In genomic region chr17:35529326-35529725, GRCh38 we compare ENCODE assay signal across 13 cellular contexts. TPM values are rescaled to one million over a fixed set of nuclear protein-coding genes. Genes with fewer than 3 reads are reported as not detected.
DNase-seq lines count a peak whose midpoint lies in the region; ATAC-seq and TF ChIP-seq lines count a peak whose summit lies in the region.
"Not testable (repeated sequence)": the region's sequence is repeated elsewhere in the genome, so short reads cannot be mapped to it uniquely, and the experiment has no call there.
"Had no signal": no experiment of that assay in that cellular context is flagged by ENCODE, and none has a peak within 500 bp of the region (broad histone marks: within the 10 kb centered on the region; RNA-seq: fewer than 3 reads in every experiment).

No MANE protein-coding gene starts in this region.

- H3K4me3 Mint-ChIP-seq in CD4-positive, alpha-beta T cell: not testable (repeated sequence)
- peak overlapping the region; percentile 33 for H3K4me3 Mint-ChIP-seq in T-helper 2 cell treated with Interferon-gamma antibody and Interleukin-4, amounts not matched to agents 5 μg/mL and 100 μg/mL, for 36 hours
- peak overlapping the region; percentile 30 for H3K4me3 Mint-ChIP-seq in activated CD8-positive, alpha-beta T cell treated with anti-CD3 and anti-CD28 coated beads, Interleukin-2, amount 10 ng/mL, durations not matched to agents 7 days and 5 days
- peak overlapping the region; percentile 79 for H3K4me3 Mint-ChIP-seq in activated T-helper 17 cell treated with anti-CD3 and anti-CD28 coated beads, Interleukin-2, amount 50 U/mL, for 72 hours
- H3K4me3 Mint-ChIP-seq in activated naive CD8-positive, alpha-beta T cell treated with anti-CD3 and anti-CD28 coated beads, Interleukin-2, amount 10 ng/mL, durations not matched to agents 7 days and 5 days: peak overlapping the region; percentile 32
- peak overlapping the region in 1 of 2 donors; percentile 15 for H3K4me3 Mint-ChIP-seq in effector memory CD8-positive, alpha-beta T cell
- peak overlapping the region; percentile 61 for H3K4me3 Mint-ChIP-seq in natural killer cell treated with Interleukin-12 subunit alpha and Interleukin-12 subunit beta and Interleukin-15 and Interleukin-18, amount 100 ng/mL, for 72 hours

- not testable (repeated sequence) for H3K27me3 Mint-ChIP-seq in CD4-positive, alpha-beta T cell; T-helper 2 cell treated with Interferon-gamma antibody and Interleukin-4, amounts not matched to agents 5 μg/mL and 100 μg/mL, for 36 hours (ENCODE audit: low read depth); activated CD8-positive, alpha-beta T cell treated with anti-CD3 and anti-CD28 coated beads, Interleukin-2, amount 10 ng/mL, durations not matched to agents 7 days and 5 days (ENCODE audit: low read depth); activated T-helper 17 cell treated with anti-CD3 and anti-CD28 coated beads, Interleukin-2, amount 50 U/mL, for 72 hours; activated naive CD8-positive, alpha-beta T cell treated with anti-CD3 and anti-CD28 coated beads, Interleukin-2, amount 10 ng/mL, durations not matched to agents 7 days and 5 days; effector memory CD8-positive, alpha-beta T cell; natural killer cell treated with Interleukin-12 subunit alpha and Interleukin-12 subunit beta and Interleukin-15 and Interleukin-18, amount 100 ng/mL, for 72 hours

- H3K27me3 ChIP-seq in CD4-positive, alpha-beta T cell (ENCODE audit: control insufficient read depth, insufficient read depth, low read length): not testable (repeated sequence)

- peaks cover 73% of the 10 kb centered on the region for H3K4me1 Mint-ChIP-seq in CD4-positive, alpha-beta T cell (ENCODE audit: low read depth)
- H3K4me1 Mint-ChIP-seq in T-helper 2 cell treated with Interferon-gamma antibody and Interleukin-4, amounts not matched to agents 5 μg/mL and 100 μg/mL, for 36 hours (ENCODE audit: low read depth): peaks cover 62% of the 10 kb centered on the region
- H3K4me1 Mint-ChIP-seq in activated CD8-positive, alpha-beta T cell treated with anti-CD3 and anti-CD28 coated beads, Interleukin-2, amount 10 ng/mL, durations not matched to agents 7 days and 5 days (ENCODE audit: low read depth): peaks cover 74% of the 10 kb centered on the region
- H3K4me1 Mint-ChIP-seq in activated T-helper 17 cell treated with anti-CD3 and anti-CD28 coated beads, Interleukin-2, amount 50 U/mL, for 72 hours: peaks cover 61% of the 10 kb centered on the region
- H3K4me1 Mint-ChIP-seq in activated naive CD8-positive, alpha-beta T cell treated with anti-CD3 and anti-CD28 coated beads, Interleukin-2, amount 10 ng/mL, durations not matched to agents 7 days and 5 days: peaks cover 71% of the 10 kb centered on the region
- peaks cover 63 to 76% of the 10 kb centered on the region in 2 donors for H3K4me1 Mint-ChIP-seq in effector memory CD8-positive, alpha-beta T cell (ENCODE audit: low read depth in 2 of 2)
- peaks cover 70 to 79% of the 10 kb centered on the region in 2 donors for H3K4me1 Mint-ChIP-seq in natural killer cell treated with Interleukin-12 subunit alpha and Interleukin-12 subunit beta and Interleukin-15 and Interleukin-18, amount 100 ng/mL, for 72 hours (ENCODE audit: low read depth in 2 of 2)

- not testable (repeated sequence) for H3K4me3 ChIP-seq in HEK293 (ENCODE audit: low read depth, low read length)

- H3K9me3 ChIP-seq in CD4-positive, alpha-beta T cell (ENCODE audit: control insufficient read depth, low read length); HEK293 (ENCODE audit: control insufficient read depth, insufficient read depth, low read depth, low read length): not testable (repeated sequence)

- peak overlapping the region; percentile 73 for H3K27ac Mint-ChIP-seq in CD4-positive, alpha-beta T cell
- not testable (repeated sequence) for H3K27ac Mint-ChIP-seq in T-helper 2 cell treated with Interferon-gamma antibody and Interleukin-4, amounts not matched to agents 5 μg/mL and 100 μg/mL, for 36 hours; activated T-helper 17 cell treated with anti-CD3 and anti-CD28 coated beads, Interleukin-2, amount 50 U/mL, for 72 hours; activated naive CD8-positive, alpha-beta T cell treated with anti-CD3 and anti-CD28 coated beads, Interleukin-2, amount 10 ng/mL, durations not matched to agents 7 days and 5 days
- H3K27ac Mint-ChIP-seq in activated CD8-positive, alpha-beta T cell treated with anti-CD3 and anti-CD28 coated beads, Interleukin-2, amount 10 ng/mL, durations not matched to agents 7 days and 5 days: peak overlapping the region; percentile 61
- H3K27ac Mint-ChIP-seq in effector memory CD8-positive, alpha-beta T cell: peak overlapping the region; percentile 70 to 100
- peak overlapping the region; percentile 87 to 94 for H3K27ac Mint-ChIP-seq in natural killer cell treated with Interleukin-12 subunit alpha and Interleukin-12 subunit beta and Interleukin-15 and Interleukin-18, amount 100 ng/mL, for 72 hours

- not testable (repeated sequence) for ATAC-seq in CD4-positive, alpha-beta T cell (ENCODE audit: poor library complexity); activated CD8-positive, alpha-beta T cell treated with anti-CD3 and anti-CD28 coated beads, Interleukin-2, amount 10 ng/mL, durations not matched to agents 7 days and 5 days; activated T-helper 17 cell treated with anti-CD3 and anti-CD28 coated beads, Interleukin-2, amount 50 U/mL, for 72 hours (replicated peaks); activated naive CD8-positive, alpha-beta T cell treated with anti-CD3 and anti-CD28 coated beads, Interleukin-2, amount 10 ng/mL, durations not matched to agents 7 days and 5 days (ENCODE audit: low read depth); effector memory CD8-positive, alpha-beta T cell (replicated peaks); natural killer cell treated with Interleukin-12 subunit alpha and Interleukin-12 subunit beta and Interleukin-15 and Interleukin-18, amount 100 ng/mL, for 72 hours

- not testable (repeated sequence) for H3K9me3 Mint-ChIP-seq in CD4-positive, alpha-beta T cell; T-helper 2 cell treated with Interferon-gamma antibody and Interleukin-4, amounts not matched to agents 5 μg/mL and 100 μg/mL, for 36 hours; activated CD8-positive, alpha-beta T cell treated with anti-CD3 and anti-CD28 coated beads, Interleukin-2, amount 10 ng/mL, durations not matched to agents 7 days and 5 days (ENCODE audit: insufficient read depth); activated T-helper 17 cell treated with anti-CD3 and anti-CD28 coated beads, Interleukin-2, amount 50 U/mL, for 72 hours; activated naive CD8-positive, alpha-beta T cell treated with anti-CD3 and anti-CD28 coated beads, Interleukin-2, amount 10 ng/mL, durations not matched to agents 7 days and 5 days; effector memory CD8-positive, alpha-beta T cell; natural killer cell treated with Interleukin-12 subunit alpha and Interleukin-12 subunit beta and Interleukin-15 and Interleukin-18, amount 100 ng/mL, for 72 hours

- H3K36me3 Mint-ChIP-seq in CD4-positive, alpha-beta T cell (ENCODE audit: low read depth): peaks cover 62% of the 10 kb centered on the region
- H3K36me3 Mint-ChIP-seq in T-helper 2 cell treated with Interferon-gamma antibody and Interleukin-4, amounts not matched to agents 5 μg/mL and 100 μg/mL, for 36 hours (ENCODE audit: low read depth): peaks cover 69% of the 10 kb centered on the region
- peaks cover 85% of the 10 kb centered on the region for H3K36me3 Mint-ChIP-seq in activated CD8-positive, alpha-beta T cell treated with anti-CD3 and anti-CD28 coated beads, Interleukin-2, amount 10 ng/mL, durations not matched to agents 7 days and 5 days (ENCODE audit: low read depth)
- peaks cover 81% of the 10 kb centered on the region for H3K36me3 Mint-ChIP-seq in activated T-helper 17 cell treated with anti-CD3 and anti-CD28 coated beads, Interleukin-2, amount 50 U/mL, for 72 hours (ENCODE audit: low read depth)
- H3K36me3 Mint-ChIP-seq in activated naive CD8-positive, alpha-beta T cell treated with anti-CD3 and anti-CD28 coated beads, Interleukin-2, amount 10 ng/mL, durations not matched to agents 7 days and 5 days: peaks cover 71% of the 10 kb centered on the region
- H3K36me3 Mint-ChIP-seq in effector memory CD8-positive, alpha-beta T cell (ENCODE audit: insufficient read depth): peaks cover 41% of the 10 kb centered on the region
- H3K36me3 Mint-ChIP-seq in natural killer cell treated with Interleukin-12 subunit alpha and Interleukin-12 subunit beta and Interleukin-15 and Interleukin-18, amount 100 ng/mL, for 72 hours: peaks cover 42% of the 10 kb centered on the region

- not testable (repeated sequence) for DNase-seq in CD4-positive, alpha-beta T cell; T-helper 2 cell treated with Interferon-gamma antibody and Interleukin-4, amounts not matched to agents 5 μg/mL and 100 μg/mL, for 36 hours (ENCODE audit: low spot score); activated CD8-positive, alpha-beta T cell treated with anti-CD3 and anti-CD28 coated beads, Interleukin-2, amount 10 ng/mL, durations not matched to agents 7 days and 5 days; activated naive CD8-positive, alpha-beta T cell treated with anti-CD3 and anti-CD28 coated beads, Interleukin-2, amount 10 ng/mL, durations not matched to agents 7 days and 5 days; effector memory CD8-positive, alpha-beta T cell; natural killer cell treated with Interleukin-12 subunit alpha and Interleukin-12 subunit beta and Interleukin-15 and Interleukin-18, amount 100 ng/mL, for 72 hours (ENCODE audit: low spot score)

- POLR2A ChIA-PET in CD4-positive, alpha-beta T cell (lab: Charles Lee): interaction anchor here (0.6 kb wide), 1 partner anchor 255 kb away, joined by 3 read pairs; no protein-coding TSS in a partner anchor
- POLR2A ChIA-PET in HEK293 (lab: Yijun Ruan, JAX); activated naive CD8-positive, alpha-beta T cell treated with anti-CD3 and anti-CD28 coated beads, Interleukin-2, amount 10 ng/mL, durations not matched to agents 7 days and 5 days (lab: Charles Lee): not testable (repeated sequence)
- POLR2A ChIA-PET in activated CD8-positive, alpha-beta T cell treated with anti-CD3 and anti-CD28 coated beads, Interleukin-2, amount 10 ng/mL, durations not matched to agents 7 days and 5 days (lab: Charles Lee): interaction anchor here (0.6 kb wide), 1 partner anchor 351 kb away, joined by 3 read pairs; no protein-coding TSS in a partner anchor

- H3K27ac ChIP-seq in CD4-positive, alpha-beta T cell (ENCODE audit: low read depth, low read length); HEK293 (ENCODE audit: extremely low read depth, low read depth, low read length): not testable (repeated sequence)

- not testable (repeated sequence) for H3K4me1 ChIP-seq in HEK293 (ENCODE audit: control insufficient read depth, insufficient read depth, low read length)

- not testable (repeated sequence) for H3K36me3 ChIP-seq in HEK293 (ENCODE audit: control insufficient read depth in 2 of 2, insufficient read depth in 1 of 2, low read length in 2 of 2)

- not testable (repeated sequence) for TF ChIP-seq CTCF in CD4-positive, alpha-beta T cell (IDR thresholded peaks at IDR 0.05); HEK293 (tag by site-specific recombination; IDR thresholded peaks at IDR 0.05)

- CTCF ChIA-PET in CD4-positive, alpha-beta T cell (lab: Charles Lee); activated CD8-positive, alpha-beta T cell treated with anti-CD3 and anti-CD28 coated beads, Interleukin-2, amount 10 ng/mL, durations not matched to agents 7 days and 5 days (lab: Charles Lee): not testable (repeated sequence)
- CTCF ChIA-PET in HEK293 (lab: Yijun Ruan, JAX): interaction anchor here (0.7 to 1.4 kb wide), 3 partner anchors 9 to 216 kb away, joined by 3 to 5 read pairs (median 4); partner anchors contain the start of gene SLFN12L

- intact Hi-C loops in CD4-positive, alpha-beta T cell (cut with DNase I, micrococcal nuclease): not testable (repeated sequence)

RNA-seq across cellular contexts. Expression of gene SLFN12L, which starts 8.2 kb away (rescaled TPM):
- 10 to 100 TPM; 23.4 to 24.3 TPM for total RNA-seq in CD4-positive, alpha-beta T cell
- total RNA-seq in activated CD8-positive, alpha-beta T cell treated with anti-CD3 and anti-CD28 coated beads, Interleukin-2, amount 10 ng/mL, durations not matched to agents 7 days and 5 days: 100 to 1,000 TPM; 115 to 123 TPM
- total RNA-seq in activated T-helper 17 cell treated with anti-CD3 and anti-CD28 coated beads, Interleukin-2, amount 50 U/mL, for 72 hours: 10 to 100 TPM; 56.1 to 72.2 TPM
- 100 to 1,000 TPM; 133 to 139 TPM for total RNA-seq in activated naive CD8-positive, alpha-beta T cell treated with anti-CD3 and anti-CD28 coated beads, Interleukin-2, amount 10 ng/mL, durations not matched to agents 7 days and 5 days
- 10 to 100 TPM; 40.2 to 83.7 TPM for total RNA-seq in natural killer cell treated with Interleukin-12 subunit alpha and Interleukin-12 subunit beta and Interleukin-15 and Interleukin-18, amount 100 ng/mL, for 72 hours
- total RNA-seq: GM23338, HT1080 had no signal

RNA-seq across cellular contexts. Expression of gene SLFN14, which starts 31.3 kb away (rescaled TPM):
- not detected for total RNA-seq in CD4-positive, alpha-beta T cell
- not detected for total RNA-seq in activated CD8-positive, alpha-beta T cell treated with anti-CD3 and anti-CD28 coated beads, Interleukin-2, amount 10 ng/mL, durations not matched to agents 7 days and 5 days
- total RNA-seq in activated T-helper 17 cell treated with anti-CD3 and anti-CD28 coated beads, Interleukin-2, amount 50 U/mL, for 72 hours: under 1 TPM in 1 of 2 donors, not detected in 1; 0.08 TPM
- not detected for total RNA-seq in activated naive CD8-positive, alpha-beta T cell treated with anti-CD3 and anti-CD28 coated beads, Interleukin-2, amount 10 ng/mL, durations not matched to agents 7 days and 5 days
- not detected for total RNA-seq in natural killer cell treated with Interleukin-12 subunit alpha and Interleukin-12 subunit beta and Interleukin-15 and Interleukin-18, amount 100 ng/mL, for 72 hours
- total RNA-seq: A673, Calu3, HFFc6, HT1080 had no signal

RNA-seq across cellular contexts. Expression of gene PEX12, which starts 49.0 kb away (rescaled TPM):
- total RNA-seq in CD4-positive, alpha-beta T cell: 1 to 10 TPM; 3.0 to 3.2 TPM
- total RNA-seq in activated CD8-positive, alpha-beta T cell treated with anti-CD3 and anti-CD28 coated beads, Interleukin-2, amount 10 ng/mL, durations not matched to agents 7 days and 5 days: 1 to 10 TPM; 4.0 to 4.1 TPM
- 1 to 10 TPM; 1.9 to 2.6 TPM for total RNA-seq in activated T-helper 17 cell treated with anti-CD3 and anti-CD28 coated beads, Interleukin-2, amount 50 U/mL, for 72 hours
- total RNA-seq in activated naive CD8-positive, alpha-beta T cell treated with anti-CD3 and anti-CD28 coated beads, Interleukin-2, amount 10 ng/mL, durations not matched to agents 7 days and 5 days: 1 to 10 TPM; 4.4 to 4.6 TPM
- total RNA-seq in natural killer cell treated with Interleukin-12 subunit alpha and Interleukin-12 subunit beta and Interleukin-15 and Interleukin-18, amount 100 ng/mL, for 72 hours: 1 to 10 TPM; 3.5 to 4.5 TPM

RNA-seq across cellular contexts. Expression of gene AP2B1, which starts 57.8 kb away (rescaled TPM):
- total RNA-seq in CD4-positive, alpha-beta T cell: 10 to 100 TPM; 67.0 to 69.2 TPM
- 100 to 1,000 TPM; 161 to 172 TPM for total RNA-seq in activated CD8-positive, alpha-beta T cell treated with anti-CD3 and anti-CD28 coated beads, Interleukin-2, amount 10 ng/mL, durations not matched to agents 7 days and 5 days
- total RNA-seq in activated T-helper 17 cell treated with anti-CD3 and anti-CD28 coated beads, Interleukin-2, amount 50 U/mL, for 72 hours: 100 to 1,000 TPM; 189 to 213 TPM
- 100 to 1,000 TPM; 154 to 163 TPM for total RNA-seq in activated naive CD8-positive, alpha-beta T cell treated with anti-CD3 and anti-CD28 coated beads, Interleukin-2, amount 10 ng/mL, durations not matched to agents 7 days and 5 days
- total RNA-seq in natural killer cell treated with Interleukin-12 subunit alpha and Interleukin-12 subunit beta and Interleukin-15 and Interleukin-18, amount 100 ng/mL, for 72 hours: 100 to 1,000 TPM; 158 to 171 TPM
